ENCODE assay signal across 15 cellular contexts in the genomic region with DNA sequence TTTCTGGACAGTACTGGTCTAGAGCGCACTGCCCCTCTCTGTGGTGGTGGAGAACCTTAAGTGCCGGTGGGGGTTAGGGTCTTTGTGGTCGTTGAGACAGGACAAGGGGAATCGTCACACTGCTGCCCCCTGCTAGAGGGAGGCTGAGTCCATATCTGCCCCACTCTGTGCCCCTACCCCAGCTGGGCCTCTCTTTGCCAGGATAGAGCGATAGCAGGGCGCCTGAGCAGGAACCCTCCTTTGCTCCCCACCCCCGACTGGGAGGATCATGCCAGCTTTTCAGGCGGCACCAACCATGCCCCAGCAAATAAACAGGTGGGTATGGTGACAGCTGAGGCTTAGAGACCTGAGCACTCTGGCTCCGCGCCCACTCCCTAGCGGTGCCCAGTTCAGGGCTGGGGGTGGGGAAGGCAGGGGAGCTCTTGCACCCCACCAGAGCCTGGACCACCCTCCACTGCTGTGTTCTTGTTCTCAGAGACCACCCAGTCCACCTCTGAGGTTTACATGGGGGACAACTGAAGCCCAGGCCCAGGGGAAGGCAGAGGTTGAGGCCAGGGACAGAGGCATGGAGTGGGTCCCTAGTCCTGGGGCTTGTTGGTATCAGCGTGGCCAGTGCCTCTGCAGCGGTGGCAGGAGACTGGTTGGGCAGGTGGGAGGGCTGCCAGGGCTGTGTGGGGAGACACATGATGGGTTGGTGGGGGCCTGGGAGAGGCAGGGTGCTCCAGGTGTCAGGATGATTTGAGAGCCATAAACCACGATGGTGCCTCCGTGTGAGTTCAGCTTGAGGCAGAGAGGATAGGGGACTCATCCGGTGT. TPM values are rescaled to one million over a fixed set of nuclear protein-coding genes. Genes with fewer than 3 reads are reported as not detected.
DNase-seq lines count a peak whose midpoint lies in the region; ATAC-seq and TF ChIP-seq lines count a peak whose summit lies in the region.
"Had no signal": no experiment of that assay in that cellular context is flagged by ENCODE, and none has a peak within 500 bp of the region (broad histone marks: within the 10 kb centered on the region; RNA-seq: fewer than 3 reads in every experiment).

No MANE protein-coding gene starts in this region.

- no peaks in the 10 kb centered on the region for H3K9me3 Mint-ChIP-seq in WTC11
- no peaks in the 10 kb centered on the region for H3K9me3 Mint-ChIP-seq in stimulated activated effector memory CD8-positive, alpha-beta T cell treated with anti-CD3 and anti-CD28 coated beads, Interleukin-12 subunit alpha, Interleukin-12 subunit beta, amount 100 ng/mL, for 72 hours
- H3K9me3 Mint-ChIP-seq: activated T-cell treated with anti-CD3 and anti-CD28 coated beads, Interleukin-2, amount 50 U/mL, for 4 hours; CD8-positive, alpha-beta memory T cell; natural killer cell had no signal

- peaks cover 4% of the 10 kb centered on the region; the same call in 1 of the 2 replicates for H3K4me1 ChIP-seq in PC-9 (replicated peaks; ENCODE audit: insufficient read depth)

- H3K27ac Mint-ChIP-seq in WTC11: no peak overlapping the region
- H3K27ac Mint-ChIP-seq in stimulated activated effector memory CD8-positive, alpha-beta T cell treated with anti-CD3 and anti-CD28 coated beads, Interleukin-12 subunit alpha, Interleukin-12 subunit beta, amount 100 ng/mL, for 72 hours: no peak overlapping the region
- H3K27ac Mint-ChIP-seq: CD8-positive, alpha-beta memory T cell; natural killer cell had no signal

- no peak overlapping the region for H3K4me2 ChIP-seq in PC-9

- DNase-seq in DMS 273 (lab: John Stamatoyannopoulos, UW; ENCODE audit: unreplicated experiment) (peak; percentile 57), DMS 273 treated with DMSO at 0.1 percent for 48 hours (lab: John Stamatoyannopoulos, UW) (no peak), WTC11 (ENCODE audit: low spot score) (no peak), left colon (peak in 1 of 2 donors; percentile 55), NCI-H2227 (lab: John Stamatoyannopoulos, UW; ENCODE audit: unreplicated experiment) (no peak), NCI-H226 (no peak), PC-9 (no peak)
- no peak for DNase-seq in stimulated activated effector memory CD8-positive, alpha-beta T cell treated with anti-CD3 and anti-CD28 coated beads, Interleukin-12 subunit alpha, Interleukin-12 subunit beta, amount 100 ng/mL, for 72 hours (ENCODE audit: low spot score in 2 of 2)
- DNase-seq: activated CD4-positive, CD25-positive, alpha-beta regulatory T cell treated with anti-CD3 and anti-CD28 coated beads, Interleukin-2, amount 50 U/mL, for 72 hours; activated T-cell treated with anti-CD3 and anti-CD28 coated beads, Interleukin-2, amount 50 U/mL, for 4 hours; CD8-positive, alpha-beta memory T cell; natural killer cell; NCI-H1417 treated with DMSO at 0.1 percent for 48 hours; OCI-M1 had no signal

- no peaks in the 10 kb centered on the region for H3K27me3 ChIP-seq in PC-9 (ENCODE audit: insufficient read depth, low read depth)

- no peak overlapping the region for H3K4me3 ChIP-seq in PC-9

- no peak for ATAC-seq in WTC11
- peak; percentile 12 for ATAC-seq in left colon
- ATAC-seq in stimulated activated effector memory CD8-positive, alpha-beta T cell treated with anti-CD3 and anti-CD28 coated beads, Interleukin-12 subunit alpha, Interleukin-12 subunit beta, amount 100 ng/mL, for 72 hours: no peak
- ATAC-seq: activated T-cell treated with anti-CD3 and anti-CD28 coated beads, Interleukin-2, amount 50 U/mL, for 4 hours; natural killer cell had no signal

- no peaks in the 10 kb centered on the region for H3K9me3 ChIP-seq in PC-9 (ENCODE audit: insufficient read depth, low read depth)

- CTCF ChIA-PET in WTC11 (lab: Charles Lee): interaction anchor here (0.7 to 1.6 kb wide), 5 partner anchors 12 to 218 kb away, joined by 3 to 6 read pairs (median 4); no protein-coding TSS in a partner anchor
- CTCF ChIA-PET in PC-9 (lab: Charles Lee): no interaction called here

- H3K79me2 ChIP-seq in PC-9 (ENCODE audit: low read depth): no peaks in the 10 kb centered on the region

- intact Hi-C loops in left colon (cut with DNase I, micrococcal nuclease) (no loop called here), PC-9 (cut with micrococcal nuclease; ENCODE audit: unreplicated experiment) (no loop called here)

- peak overlapping the region; percentile 79 for H3K4me3 Mint-ChIP-seq in WTC11
- H3K4me3 Mint-ChIP-seq in stimulated activated effector memory CD8-positive, alpha-beta T cell treated with anti-CD3 and anti-CD28 coated beads, Interleukin-12 subunit alpha, Interleukin-12 subunit beta, amount 100 ng/mL, for 72 hours: peak overlapping the region; percentile 48
- H3K4me3 Mint-ChIP-seq: activated T-cell treated with anti-CD3 and anti-CD28 coated beads, Interleukin-2, amount 50 U/mL, for 4 hours; natural killer cell had no signal

- H3K27me3 Mint-ChIP-seq in WTC11 (ENCODE audit: low read depth): peaks cover 56% of the 10 kb centered on the region

- H3K36me3 ChIP-seq in PC-9 (ENCODE audit: low read depth): no peaks in the 10 kb centered on the region

- TF ChIP-seq CTCF in WTC11 (IDR thresholded peaks at IDR 0.05) (no peak), PC-9 (conservative IDR thresholded peaks at IDR 0.05) (no peak)

- H3F3A ChIP-seq in PC-9 (ENCODE audit: insufficient read depth, low read depth): no peaks in the 10 kb centered on the region

- BruUV-seq in PC-9 (replicated peaks; lab: Mats Ljungman, UMichigan): no TSS peak

- POLR2A ChIA-PET in WTC11 (lab: Charles Lee): no interaction called here
- POLR2A ChIA-PET in PC-9 (lab: Charles Lee; ENCODE audit: unreplicated experiment): interaction anchor here (0.7 kb wide), 1 partner anchor 212 kb away, joined by 4 read pairs; no protein-coding TSS in a partner anchor

- H3K4me1 Mint-ChIP-seq in WTC11: peaks cover 19% of the 10 kb centered on the region
- H3K4me1 Mint-ChIP-seq in stimulated activated effector memory CD8-positive, alpha-beta T cell treated with anti-CD3 and anti-CD28 coated beads, Interleukin-12 subunit alpha, Interleukin-12 subunit beta, amount 100 ng/mL, for 72 hours: peaks cover 11% of the 10 kb centered on the region

- no peak overlapping the region for H3K27ac ChIP-seq in PC-9
- H3K27ac ChIP-seq: 22Rv1 had no signal

- no peaks in the 10 kb centered on the region for H4K20me1 ChIP-seq in PC-9 (ENCODE audit: insufficient read depth)

- H2AFZ ChIP-seq in PC-9: no peak overlapping the region

- H3K36me3 Mint-ChIP-seq in WTC11: no peaks in the 10 kb centered on the region
- no peaks in the 10 kb centered on the region for H3K36me3 Mint-ChIP-seq in stimulated activated effector memory CD8-positive, alpha-beta T cell treated with anti-CD3 and anti-CD28 coated beads, Interleukin-12 subunit alpha, Interleukin-12 subunit beta, amount 100 ng/mL, for 72 hours
- H3K36me3 Mint-ChIP-seq: CD8-positive, alpha-beta memory T cell; natural killer cell had no signal

- H3K9me2 ChIP-seq in PC-9 (ENCODE audit: insufficient read depth): no peaks in the 10 kb centered on the region

TF ChIP-seq in WTC11, 78 proteins besides CTCF, POLR2A, EP300 and RAD21:
- no peak for TF ChIP-seq ATF1 (CRISPR knock-in tag; IDR thresholded peaks at IDR 0.05)
- TF ChIP-seq, protein P1, sequence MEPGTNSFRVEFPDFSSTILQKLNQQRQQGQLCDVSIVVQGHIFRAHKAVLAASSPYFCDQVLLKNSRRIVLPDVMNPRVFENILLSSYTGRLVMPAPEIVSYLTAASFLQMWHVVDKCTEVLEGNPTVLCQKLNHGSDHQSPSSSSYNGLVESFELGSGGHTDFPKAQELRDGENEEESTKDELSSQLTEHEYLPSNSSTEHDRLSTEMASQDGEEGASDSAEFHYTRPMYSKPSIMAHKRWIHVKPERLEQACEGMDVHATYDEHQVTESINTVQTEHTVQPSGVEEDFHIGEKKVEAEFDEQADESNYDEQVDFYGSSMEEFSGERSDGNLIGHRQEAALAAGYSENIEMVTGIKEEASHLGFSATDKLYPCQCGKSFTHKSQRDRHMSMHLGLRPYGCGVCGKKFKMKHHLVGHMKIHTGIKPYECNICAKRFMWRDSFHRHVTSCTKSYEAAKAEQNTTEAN (CRISPR knock-in tag; IDR thresholded peaks at IDR 0.05): no peak
- TF ChIP-seq ZNF219 (CRISPR knock-in tag; IDR thresholded peaks at IDR 0.05; ENCODE audit: borderline replicate concordance): no peak
- TF ChIP-seq CREB1 (CRISPR knock-in tag; IDR thresholded peaks at IDR 0.05): no peak
TF ChIP-seq in WTC11: peak in this region for 0.

RNA-seq across cellular contexts. Expression of a gene that starts 1.6 kb away (rescaled TPM):
- total RNA-seq in WTC11 (2021): 3.8 to 5.1 TPM (median 4.4 TPM) in 3 replicates
- total RNA-seq in left colon: 100 to 1,000 TPM; 276 to 278 TPM
- total RNA-seq in PC-9 (2021): 14.0 and 16.7 TPM in 2 replicates
- total RNA-seq: CD8-positive, alpha-beta memory T cell had no signal

Comparison
In these comparisons a context has a peak if more than half of its experiments do, and no peak if none do; other contexts are left out.
1. RNA of a gene that starts 1.6 kb away (total RNA-seq): 276 to 278 TPM in left colon; 14.0 to 16.7 TPM in PC-9 and 3.8 to 5.1 TPM in WTC11; every median in the first group is over 10 times any median in the second.